17 cellular contexts compared by ENCODE assay signal in the genomic region with DNA sequence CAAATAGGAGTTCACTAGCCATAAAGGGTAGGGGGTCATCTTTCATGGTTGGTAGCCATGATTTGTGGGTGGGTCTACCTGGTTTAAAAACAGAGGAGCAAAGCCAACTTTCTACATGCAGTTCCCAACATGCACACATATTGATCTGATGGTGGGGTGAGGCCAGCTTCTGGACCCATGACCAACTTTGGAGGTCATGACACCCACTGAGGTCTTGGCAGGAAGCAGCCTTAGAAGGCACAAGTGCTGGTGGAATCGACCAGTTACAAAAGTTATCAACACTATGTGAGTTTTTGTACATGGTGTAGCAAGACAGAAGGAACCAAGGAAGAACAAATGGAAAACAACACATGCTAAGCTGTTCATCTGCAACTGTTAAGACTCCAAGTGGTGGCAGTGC.
A peak's percentile ranks its signal among the peaks of the same experiment; 100 is the strongest.
DNase-seq lines count a peak whose midpoint lies in the region; ATAC-seq lines count a peak whose summit lies in the region.
"Had no signal": no experiment of that assay in that cellular context is flagged by ENCODE, and none has a peak within 500 bp of the region (broad histone marks: within the 10 kb centered on the region; RNA-seq: fewer than 3 reads in every experiment).

No MANE protein-coding gene starts in this region.

- DNase-seq in H7 (peak; percentile 6), left lobe of liver (ENCODE audit: low spot score) (no peak), neuronal stem cell (ENCODE audit: low spot score) (no peak), NCI-H2107 treated with DMSO at 0.1 percent for 48 hours (lab: John Stamatoyannopoulos, UW; ENCODE audit: unreplicated experiment) (no peak), midbrain (lab: John Stamatoyannopoulos, UW) (no peak)
- DNase-seq: 8988T; ACHN; BE2C; C1 segment of cervical spinal cord; Caco-2; Calu3; CD4-positive, alpha-beta memory T cell; CD4-positive, CD25-positive, alpha-beta regulatory T cell; CD8-positive, alpha-beta memory T cell; DMS79 treated with DMSO at 0.1 percent for 48 hours; GF-D8 had no signal

- H3K36me3 ChIP-seq in H7 (replicated peaks; ENCODE audit: control insufficient read depth, insufficient read depth, low read length) (no peaks in the 10 kb centered on the region), neuronal stem cell (replicated peaks in 1 of 2; ENCODE audit: control insufficient read depth in 2 of 2, insufficient read depth in 2 of 2, low read length in 2 of 2) (no peaks in the 10 kb centered on the region)
- H3K36me3 ChIP-seq: BE2C had no signal

- no peak overlapping the region for H3K4ac ChIP-seq in neuronal stem cell (ENCODE audit: low read length)

- H2BK12ac ChIP-seq in neuronal stem cell (ENCODE audit: low read length), result no peak overlapping the region

- H3K4me2 ChIP-seq in neuronal stem cell (ENCODE audit: insufficient read depth, low read length, poor library complexity, severe bottlenecking), result no peak overlapping the region
- H3K4me2 ChIP-seq: BLaER1 had no signal

- no peak overlapping the region for H3K27ac ChIP-seq in neuronal stem cell (replicated peaks; ENCODE audit: low read length)
- H3K27ac ChIP-seq: BLaER1 had no signal

- no peak overlapping the region for H2AK5ac ChIP-seq in neuronal stem cell (ENCODE audit: low read depth, low read length)

- H3K23ac ChIP-seq in neuronal stem cell (ENCODE audit: low read depth, low read length, poor library complexity), result no peak overlapping the region

- peaks cover 0 to 10% of the 10 kb centered on the region in 2 donors for H3K4me1 ChIP-seq in neuronal stem cell (ENCODE audit: control insufficient read depth in 2 of 2, insufficient read depth in 1 of 2, low read depth in 1 of 2, low read length in 2 of 2)
- H3K4me1 ChIP-seq: BE2C, Caco-2 had no signal

- no peak overlapping the region for H4K91ac ChIP-seq in neuronal stem cell (ENCODE audit: low read depth, low read length, poor library complexity)

- H2AFZ ChIP-seq in neuronal stem cell (ENCODE audit: low read length), result no peak overlapping the region

- no peak overlapping the region for H3K14ac ChIP-seq in neuronal stem cell (ENCODE audit: low read length)

- no peak overlapping the region for H3K18ac ChIP-seq in neuronal stem cell (ENCODE audit: low read length)

- no peak overlapping the region for H4K8ac ChIP-seq in neuronal stem cell (ENCODE audit: low read depth, low read length)

- WGBS in neuronal stem cell (ENCODE audit: extremely low coverage in 2 of 2, insufficient read length in 2 of 2, insufficient replicate concordance in 1 of 2), 2 donors, result no CpG with 5 or more reads among the region's 1 CpG

- H2BK120ac ChIP-seq in neuronal stem cell (ENCODE audit: low read depth, low read length), result no peak overlapping the region

- H2BK5ac ChIP-seq in neuronal stem cell (ENCODE audit: low read length), result no peak overlapping the region

- H3K9ac ChIP-seq in neuronal stem cell (ENCODE audit: low read depth, low read length, poor library complexity), result no peak overlapping the region
- H3K9ac ChIP-seq: BLaER1 had no signal

- ATAC-seq in left lobe of liver, result peak; percentile 51

- H3K4me3 ChIP-seq in H7 (ENCODE audit: insufficient read depth, low read depth, low read length) (no peak overlapping the region), neuronal stem cell (ENCODE audit: low read length in 2 of 2) (no peak overlapping the region)
- H3K4me3 ChIP-seq: BLaER1 had no signal

- H3K9me3 ChIP-seq in neuronal stem cell (replicated peaks in 1 of 2; ENCODE audit: control insufficient read depth in 2 of 2, insufficient read depth in 1 of 2, low read depth in 1 of 2, low read length in 2 of 2), result peaks cover 2 to 6% of the 10 kb centered on the region in 2 donors
- H3K9me3 ChIP-seq: BE2C, Caco-2 had no signal

- no peaks in the 10 kb centered on the region for H3K79me1 ChIP-seq in neuronal stem cell (ENCODE audit: low read depth, low read length)

- peak overlapping the region; percentile 16 for H2BK15ac ChIP-seq in neuronal stem cell (ENCODE audit: low read length)

- H3K27me3 ChIP-seq in H7 (ENCODE audit: control insufficient read depth, insufficient read depth, low read length) (no peaks in the 10 kb centered on the region), neuronal stem cell (ENCODE audit: control insufficient read depth in 3 of 3, insufficient read depth in 3 of 3, low read depth in 1 of 3, low read length in 3 of 3) (no peaks in the 10 kb centered on the region)
- H3K27me3 ChIP-seq: BE2C, BLaER1 had no signal
